2 cellular contexts compared by ENCODE assay signal in genomic region chr10:132273304-132273944, GRCh38.
TF ChIP-seq lines count a peak whose summit lies in the region.

No MANE protein-coding gene starts in this region.

TF ChIP-seq in HEK293, 187 proteins besides CTCF, POLR2A, EP300 and RAD21:
- 0 out of 2 replicates have a peak, but pooled peaks have one; percentile 28 for TF ChIP-seq ZNF24 (tag by site-specific recombination; IDR thresholded peaks at IDR 0.05)
- peak; percentile 41; the same call in 1 of the 2 replicates for TF ChIP-seq ZNF366 (tag by site-specific recombination; conservative IDR thresholded peaks at IDR 0.05)
- TF ChIP-seq, protein P1, sequence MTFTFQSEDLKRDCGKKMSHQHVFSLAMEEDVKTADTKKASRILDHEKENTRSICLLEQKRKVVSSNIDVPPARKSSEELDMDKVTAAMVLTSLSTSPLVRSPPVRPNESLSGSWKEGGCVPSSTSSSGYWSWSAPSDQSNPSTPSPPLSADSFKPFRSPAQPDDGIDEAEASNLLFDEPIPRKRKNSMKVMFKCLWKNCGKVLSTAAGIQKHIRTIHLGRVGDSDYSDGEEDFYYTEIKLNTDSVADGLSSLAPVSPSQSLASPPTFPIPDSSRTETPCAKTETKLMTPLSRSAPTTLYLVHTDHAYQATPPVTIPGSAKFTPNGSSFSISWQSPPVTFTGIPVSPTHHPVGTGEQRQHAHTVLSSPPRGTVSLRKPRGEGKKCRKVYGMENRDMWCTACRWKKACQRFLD (tag by site-specific recombination; IDR thresholded peaks at IDR 0.05): no peak

TF ChIP-seq in K562, 482 proteins besides CTCF, POLR2A, EP300 and RAD21:
- TF ChIP-seq VEZF1 (CRISPR knock-in tag; IDR thresholded peaks at IDR 0.05) (no peak), RBM34 (IDR thresholded peaks at IDR 0.05; ENCODE audit: borderline replicate concordance, insufficient read depth, low read length) (no peak), POLR2H (tag; IDR thresholded peaks at IDR 0.05; ENCODE audit: low read depth) (no peak), ZKSCAN1 (IDR thresholded peaks at IDR 0.05; ENCODE audit: low read depth, low read length) (no peak), RHOXF2B (CRISPR knock-in tag; conservative IDR thresholded peaks at IDR 0.05) (no peak), ZNF24 (IDR thresholded peaks at IDR 0.05) (peak; percentile 86), NELFE (IDR thresholded peaks at IDR 0.05; ENCODE audit: insufficient read depth, insufficient read length) (no peak)
- TF ChIP-seq, protein P2, sequence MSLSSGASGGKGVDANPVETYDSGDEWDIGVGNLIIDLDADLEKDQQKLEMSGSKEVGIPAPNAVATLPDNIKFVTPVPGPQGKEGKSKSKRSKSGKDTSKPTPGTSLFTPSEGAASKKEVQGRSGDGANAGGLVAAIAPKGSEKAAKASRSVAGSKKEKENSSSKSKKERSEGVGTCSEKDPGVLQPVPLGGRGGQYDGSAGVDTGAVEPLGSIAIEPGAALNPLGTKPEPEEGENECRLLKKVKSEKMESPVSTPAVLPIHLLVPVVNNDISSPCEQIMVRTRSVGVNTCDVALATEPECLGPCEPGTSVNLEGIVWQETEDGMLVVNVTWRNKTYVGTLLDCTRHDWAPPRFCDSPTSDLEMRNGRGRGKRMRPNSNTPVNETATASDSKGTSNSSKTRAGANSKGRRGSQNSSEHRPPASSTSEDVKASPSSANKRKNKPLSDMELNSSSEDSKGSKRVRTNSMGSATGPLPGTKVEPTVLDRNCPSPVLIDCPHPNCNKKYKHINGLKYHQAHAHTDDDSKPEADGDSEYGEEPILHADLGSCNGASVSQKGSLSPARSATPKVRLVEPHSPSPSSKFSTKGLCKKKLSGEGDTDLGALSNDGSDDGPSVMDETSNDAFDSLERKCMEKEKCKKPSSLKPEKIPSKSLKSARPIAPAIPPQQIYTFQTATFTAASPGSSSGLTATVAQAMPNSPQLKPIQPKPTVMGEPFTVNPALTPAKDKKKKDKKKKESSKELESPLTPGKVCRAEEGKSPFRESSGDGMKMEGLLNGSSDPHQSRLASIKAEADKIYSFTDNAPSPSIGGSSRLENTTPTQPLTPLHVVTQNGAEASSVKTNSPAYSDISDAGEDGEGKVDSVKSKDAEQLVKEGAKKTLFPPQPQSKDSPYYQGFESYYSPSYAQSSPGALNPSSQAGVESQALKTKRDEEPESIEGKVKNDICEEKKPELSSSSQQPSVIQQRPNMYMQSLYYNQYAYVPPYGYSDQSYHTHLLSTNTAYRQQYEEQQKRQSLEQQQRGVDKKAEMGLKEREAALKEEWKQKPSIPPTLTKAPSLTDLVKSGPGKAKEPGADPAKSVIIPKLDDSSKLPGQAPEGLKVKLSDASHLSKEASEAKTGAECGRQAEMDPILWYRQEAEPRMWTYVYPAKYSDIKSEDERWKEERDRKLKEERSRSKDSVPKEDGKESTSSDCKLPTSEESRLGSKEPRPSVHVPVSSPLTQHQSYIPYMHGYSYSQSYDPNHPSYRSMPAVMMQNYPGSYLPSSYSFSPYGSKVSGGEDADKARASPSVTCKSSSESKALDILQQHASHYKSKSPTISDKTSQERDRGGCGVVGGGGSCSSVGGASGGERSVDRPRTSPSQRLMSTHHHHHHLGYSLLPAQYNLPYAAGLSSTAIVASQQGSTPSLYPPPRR (CRISPR knock-in tag; IDR thresholded peaks at IDR 0.05; ENCODE audit: borderline replicate concordance): no peak
TF ChIP-seq in K562: peak in this region for 1.
